9 cellular contexts compared by ENCODE assay signal in the genomic region with DNA sequence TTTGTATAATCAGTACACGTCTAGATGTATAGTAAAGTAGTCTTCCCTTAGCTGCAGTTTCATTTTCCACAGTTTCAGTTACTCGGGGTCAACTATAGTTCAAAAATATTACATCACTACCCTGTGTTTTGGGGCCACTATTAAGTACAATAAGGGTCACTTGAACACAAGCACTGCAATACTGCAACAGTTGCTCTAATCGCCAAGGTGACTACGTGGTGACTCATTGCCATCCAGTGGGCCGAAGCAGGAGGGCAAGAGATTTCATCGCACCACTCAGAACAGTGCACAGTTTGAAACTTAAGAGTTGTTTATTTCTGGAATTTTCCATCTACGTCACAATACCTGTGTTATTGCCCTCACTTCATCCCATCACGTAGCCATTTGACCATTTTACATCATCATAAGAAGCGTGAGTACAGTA. TPM values are rescaled to one million over a fixed set of nuclear protein-coding genes. Genes with fewer than 3 reads are reported as not detected.
DNase-seq lines count a peak whose midpoint lies in the region; ATAC-seq and TF ChIP-seq lines count a peak whose summit lies in the region.
"Had no signal": no experiment of that assay in that cellular context is flagged by ENCODE, and none has a peak within 500 bp of the region (broad histone marks: within the 10 kb centered on the region; RNA-seq: fewer than 3 reads in every experiment).

A gene (plus strand): TSS at position 379 of the 424 bp plus-strand sequence. CDS start 18,994 bp downstream, outside the sequence.

- WGBS in stomach, 5 donors = 33 to 47% (median 39%) methylated on average over 9 of the region's 9 CpGs

- ATAC-seq in GM19438 (IDR thresholded peaks at IDR 0.05; ENCODE audit: low read depth, unreplicated experiment) (peak; percentile 76), HG03520 (IDR thresholded peaks at IDR 0.05; ENCODE audit: unreplicated experiment) (peak; percentile 77), HG03025 (IDR thresholded peaks at IDR 0.05; ENCODE audit: low FRiP score, unreplicated experiment) (no peak)

- no peak for TF ChIP-seq EP300 in stomach (IDR thresholded peaks at IDR 0.05)

- peak; percentile 33 for DNase-seq in D341Med (ENCODE audit: low spot score)
- peak; percentile 39 to 83 for DNase-seq in SW 1271 (lab: John Stamatoyannopoulos, UW)
- DNase-seq in left ventricle myocardium inferior = peak; percentile 14
- DNase-seq in stomach = peak; percentile 35
- DNase-seq in GM19238 (ENCODE audit: insufficient read length, low spot score) = no peak

- no peak for TF ChIP-seq POLR2A in stomach (IDR thresholded peaks at IDR 0.05)

- H3K9me3 ChIP-seq in left ventricle myocardium inferior (replicated peaks) = no peaks in the 10 kb centered on the region
- no peaks in the 10 kb centered on the region for H3K9me3 ChIP-seq in stomach

- no peaks in the 10 kb centered on the region for H3K4me1 ChIP-seq in left ventricle myocardium inferior
- H3K4me1 ChIP-seq in stomach = no peaks in the 10 kb centered on the region

- intact Hi-C loops in left ventricle myocardium inferior (cut with micrococcal nuclease) = no loop called here
- intact Hi-C loops in stomach (cut with DNase I; ENCODE audit: low total_unique reads) = no loop called here

- TF ChIP-seq CTCF in left ventricle myocardium inferior (IDR thresholded peaks at IDR 0.05; ENCODE audit: borderline replicate concordance) = peak; percentile 47
- TF ChIP-seq CTCF in stomach (IDR thresholded peaks at IDR 0.05) = peak in 1 of 7 experiments; percentile 29

- H3K27me3 ChIP-seq in left ventricle myocardium inferior (ENCODE audit: low read depth) = peaks cover 6% of the 10 kb centered on the region
- H3K27me3 ChIP-seq in stomach = no peaks in the 10 kb centered on the region

- no peaks in the 10 kb centered on the region for H3K36me3 ChIP-seq in left ventricle myocardium inferior
- H3K36me3 ChIP-seq in stomach = no peaks in the 10 kb centered on the region

- H3K4me3 ChIP-seq in left ventricle myocardium inferior (no peak within 1 kb of the TSS), stomach (no peak within 1 kb of the TSS)

- H3K27ac ChIP-seq in left ventricle myocardium inferior (replicated peaks) (no peak within 1 kb of the TSS), stomach (no peak within 1 kb of the TSS)

RNA-seq across cellular contexts. Expression of the gene that starts here (rescaled TPM):
- total RNA-seq in left ventricle myocardium inferior (not detected), stomach (not detected)
- polyA plus RNA-seq in stomach = not detected
- total RNA-seq: T-helper 1 cell treated with Interleukin-12 subunit alpha and Interleukin-12 subunit beta and Interleukin-4 antibody, amounts not matched to agents 30 ng/mL and 1 ng/mL, for 36 hours had no signal

Comparison
In these comparisons a context has a peak if more than half of its experiments do, and no peak if none do; other contexts are left out.
1. Peak in DNase-seq in left ventricle myocardium inferior; RNA of the gene not detected or under 1 TPM.
2. Peak in DNase-seq in stomach; RNA of the gene not detected or under 1 TPM.